25 cellular contexts compared by ENCODE assay signal in genomic region chr3:177693596-177693995, GRCh38.
DNase-seq lines count a peak whose midpoint lies in the region; ATAC-seq and TF ChIP-seq lines count a peak whose summit lies in the region.
"Had no signal": no experiment of that assay in that cellular context is flagged by ENCODE, and none has a peak within 500 bp of the region (broad histone marks: within the 10 kb centered on the region; RNA-seq: fewer than 3 reads in every experiment).

No MANE protein-coding gene starts in this region.

- no peaks in the 10 kb centered on the region for H3K4me1 Mint-ChIP-seq in MCF 10A (ENCODE audit: insufficient read depth, unreplicated experiment)
- H3K4me1 Mint-ChIP-seq: activated T-helper 17 cell treated with anti-CD3 and anti-CD28 coated beads, Interleukin-2, amount 50 U/mL, for 72 hours had no signal

- H3K9me3 ChIP-seq in left ventricle myocardium inferior (replicated peaks): no peaks in the 10 kb centered on the region
- H3K9me3 ChIP-seq: tibial nerve had no signal

- no peak overlapping the region for H3K4me3 Mint-ChIP-seq in MCF 10A (ENCODE audit: unreplicated experiment)
- H3K4me3 Mint-ChIP-seq: activated naive CD4-positive, alpha-beta T cell treated with anti-CD3 and anti-CD28 coated beads, Interleukin-2, amount 50 U/mL, for 24 hours; activated T-helper 17 cell treated with anti-CD3 and anti-CD28 coated beads, Interleukin-2, amount 50 U/mL, for 72 hours; stimulated activated naive CD8-positive, alpha-beta T cell treated with anti-CD3 and anti-CD28 coated beads, Interleukin-15, amount 100 ng/mL, for 72 hours; T-helper 1 cell treated with Interleukin-12 subunit alpha and Interleukin-12 subunit beta and Interleukin-4 antibody, amounts not matched to agents 30 μg/mL and 1 μg/mL, for 36 hours had no signal

- no peaks in the 10 kb centered on the region for H3K36me3 ChIP-seq in left ventricle myocardium inferior
- H3K36me3 ChIP-seq: tibial nerve had no signal

- POLR2A ChIA-PET in MCF 10A (lab: Yijun Ruan, JAX): no interaction called here

- H3K4me3 ChIP-seq in left ventricle myocardium inferior: no peak overlapping the region
- H3K4me3 ChIP-seq: tibial nerve had no signal

- intact Hi-C loops in left ventricle myocardium inferior (cut with micrococcal nuclease) (no loop called here), left ventricle myocardium superior (cut with micrococcal nuclease) (no loop called here), MCF 10A (cut with micrococcal nuclease) (no loop called here)

- TF ChIP-seq CTCF in left ventricle myocardium inferior (IDR thresholded peaks at IDR 0.05; ENCODE audit: borderline replicate concordance) (no peak), MCF 10A (IDR thresholded peaks at IDR 0.05; ENCODE audit: unreplicated experiment) (no peak)

- H3K27ac ChIP-seq in left ventricle myocardium inferior (replicated peaks): peak overlapping the region; percentile 43
- H3K27ac ChIP-seq: foreskin keratinocyte, tibial nerve had no signal

- no peaks in the 10 kb centered on the region for H3K27me3 ChIP-seq in left ventricle myocardium inferior (ENCODE audit: low read depth)
- H3K27me3 ChIP-seq: foreskin keratinocyte, tibial nerve had no signal

- H3K4me1 ChIP-seq in left ventricle myocardium inferior: peaks cover 13% of the 10 kb centered on the region
- H3K4me1 ChIP-seq: foreskin keratinocyte had no signal

- no peak for ATAC-seq in left ventricle myocardium superior
- no peak for ATAC-seq in GM19324 (IDR thresholded peaks at IDR 0.05; ENCODE audit: low FRiP score, unreplicated experiment)
- no peak for ATAC-seq in GM21529 (IDR thresholded peaks at IDR 0.05; ENCODE audit: unreplicated experiment)
- ATAC-seq: activated CD4-positive, CD25-positive, alpha-beta regulatory T cell treated with anti-CD3 and anti-CD28 coated beads, Interleukin-2, amount 50 U/mL, for 24 hours; activated T-helper 17 cell treated with anti-CD3 and anti-CD28 coated beads, Interleukin-2, amount 50 U/mL, for 72 hours; foreskin keratinocyte; HCT116; stimulated activated naive CD8-positive, alpha-beta T cell treated with anti-CD3 and anti-CD28 coated beads, Interleukin-15, amount 100 ng/mL, for 72 hours had no signal

- peaks cover 10% of the 10 kb centered on the region for H3K36me3 Mint-ChIP-seq in MCF 10A (ENCODE audit: insufficient read depth, unreplicated experiment)
- H3K36me3 Mint-ChIP-seq: activated naive CD4-positive, alpha-beta T cell treated with anti-CD3 and anti-CD28 coated beads, Interleukin-2, amount 50 U/mL, for 24 hours had no signal

- no TSS peak for BruUV-seq in MCF 10A (replicated peaks; lab: Mats Ljungman, UMichigan)

- H3K27ac Mint-ChIP-seq in MCF 10A (ENCODE audit: low read depth, unreplicated experiment): no peak overlapping the region
- H3K27ac Mint-ChIP-seq: activated naive CD4-positive, alpha-beta T cell treated with anti-CD3 and anti-CD28 coated beads, Interleukin-2, amount 50 U/mL, for 24 hours; activated T-helper 17 cell treated with anti-CD3 and anti-CD28 coated beads, Interleukin-2, amount 50 U/mL, for 72 hours; stimulated activated naive CD8-positive, alpha-beta T cell treated with anti-CD3 and anti-CD28 coated beads, Interleukin-15, amount 100 ng/mL, for 72 hours; T-helper 1 cell treated with Interleukin-12 subunit alpha and Interleukin-12 subunit beta and Interleukin-4 antibody, amounts not matched to agents 30 μg/mL and 1 μg/mL, for 36 hours had no signal

- no peaks in the 10 kb centered on the region for H3K27me3 Mint-ChIP-seq in MCF 10A (ENCODE audit: insufficient read depth, unreplicated experiment)
- H3K27me3 Mint-ChIP-seq: activated naive CD4-positive, alpha-beta T cell treated with anti-CD3 and anti-CD28 coated beads, Interleukin-2, amount 50 U/mL, for 24 hours; activated T-helper 17 cell treated with anti-CD3 and anti-CD28 coated beads, Interleukin-2, amount 50 U/mL, for 72 hours; stimulated activated naive CD8-positive, alpha-beta T cell treated with anti-CD3 and anti-CD28 coated beads, Interleukin-15, amount 100 ng/mL, for 72 hours had no signal

- H3K9me3 Mint-ChIP-seq in MCF 10A (ENCODE audit: unreplicated experiment): no peaks in the 10 kb centered on the region
- H3K9me3 Mint-ChIP-seq: activated naive CD4-positive, alpha-beta T cell treated with anti-CD3 and anti-CD28 coated beads, Interleukin-2, amount 50 U/mL, for 24 hours; activated T-helper 17 cell treated with anti-CD3 and anti-CD28 coated beads, Interleukin-2, amount 50 U/mL, for 72 hours; T-helper 1 cell treated with Interleukin-12 subunit alpha and Interleukin-12 subunit beta and Interleukin-4 antibody, amounts not matched to agents 30 μg/mL and 1 μg/mL, for 36 hours had no signal

- DNase-seq in left ventricle myocardium inferior (no peak), left ventricle myocardium superior (no peak), astrocyte of the hippocampus (ENCODE audit: low read depth, low spot score) (peak; percentile 13), midbrain (lab: John Stamatoyannopoulos, UW) (peak; percentile 46), NCI-H2029 treated with DMSO at 0.1 percent for 48 hours (lab: John Stamatoyannopoulos, UW) (no peak), MCF 10A (ENCODE audit: unreplicated experiment) (no peak)
- DNase-seq: activated CD4-positive, alpha-beta T cell treated with anti-CD3 and anti-CD28 coated beads, Interleukin-2, amount 50 U/mL, for 48 hours; activated CD8-positive, alpha-beta memory T cell treated with anti-CD3 and anti-CD28 coated beads, Interleukin-2, amount 50 U/mL, for 4 hours; DMS53; effector CD8-positive, alpha-beta T cell; foreskin keratinocyte; mammary epithelial cell; NCI-H1436; NCI-H2227 treated with DMSO at 0.1 percent for 48 hours; NCI-H774; occipital lobe; stimulated activated naive CD8-positive, alpha-beta T cell treated with anti-CD3 and anti-CD28 coated beads, Interleukin-15, amount 100 ng/mL, for 72 hours had no signal

- CTCF ChIA-PET in MCF 10A (lab: Yijun Ruan, JAX): interaction anchor here (0.6 to 1.0 kb wide), 2 partner anchors 11 to 44 kb away, joined by 4 to 6 read pairs; no protein-coding TSS in a partner anchor

Comparison
In these comparisons a context has a peak if more than half of its experiments do, and no peak if none do; other contexts are left out.
1. DNase-seq: peak in astrocyte of the hippocampus (single experiment) and midbrain (single experiment); none in left ventricle myocardium inferior (single experiment), left ventricle myocardium superior (single experiment), NCI-H2029 treated with DMSO at 0.1 percent for 48 hours (single experiment) and MCF 10A (single experiment).